Comparison of ENCODE assay signal across 8 cellular contexts in genomic region chr19:15280915-15281683, GRCh38. TPM values are rescaled to one million over a fixed set of nuclear protein-coding genes. Genes with fewer than 3 reads are reported as not detected.
DNase-seq lines count a peak whose midpoint lies in the region; TF ChIP-seq lines count a peak whose summit lies in the region.

No MANE protein-coding gene starts in this region.

- H3K4me1 ChIP-seq in muscle layer of duodenum (ENCODE audit: control insufficient read depth in 1 of 2, insufficient read depth in 2 of 2, low read length in 2 of 2) (peaks cover 43 to 83% of the 10 kb centered on the region in 2 donors), vagina (peaks cover 100% of the 10 kb centered on the region)
- H3K4me1 ChIP-seq in effector memory CD4-positive, alpha-beta T cell (ENCODE audit: control insufficient read depth, insufficient read depth, low read length, poor library complexity, severe bottlenecking): peaks cover 51% of the 10 kb centered on the region

- peak overlapping the region; percentile 79 for H3K27ac ChIP-seq in muscle layer of duodenum (ENCODE audit: low read length)
- H3K27ac ChIP-seq in vagina: peak overlapping the region; percentile 71
- no peak overlapping the region for H3K27ac ChIP-seq in effector memory CD4-positive, alpha-beta T cell (ENCODE audit: insufficient read depth, low read length, poor library complexity, severe bottlenecking)

- H3K9me3 ChIP-seq in muscle layer of duodenum (ENCODE audit: control insufficient read depth in 1 of 2, low read length in 2 of 2) (no peaks in the 10 kb centered on the region), vagina (no peaks in the 10 kb centered on the region)
- no peaks in the 10 kb centered on the region for H3K9me3 ChIP-seq in effector memory CD4-positive, alpha-beta T cell (ENCODE audit: control insufficient read depth, low read length)

- no peaks in the 10 kb centered on the region for H3K27me3 ChIP-seq in muscle layer of duodenum (ENCODE audit: low read depth, low read length)
- no peaks in the 10 kb centered on the region for H3K27me3 ChIP-seq in vagina
- H3K27me3 ChIP-seq in effector memory CD4-positive, alpha-beta T cell (replicated peaks; ENCODE audit: control insufficient read depth, insufficient read depth, low read length, poor library complexity, severe bottlenecking): no peaks in the 10 kb centered on the region

- DNase-seq in C1 segment of cervical spinal cord (lab: John Stamatoyannopoulos, UW): peak in 13 of 14 donors; percentile 15 to 87 (median 64)
- peak; percentile 71 for DNase-seq in KBM-7
- peak; percentile 69 for DNase-seq in SHP77 treated with DMSO at 0.1 percent for 48 hours (lab: John Stamatoyannopoulos, UW)
- DNase-seq in epithelial cell of proximal tubule (ENCODE audit: low read depth): peak; percentile 69
- no peak for DNase-seq in vagina (ENCODE audit: extremely low spot score in 2 of 2)
- no peak for DNase-seq in effector memory CD4-positive, alpha-beta T cell
- no peak for DNase-seq in SIG-M5 (lab: John Stamatoyannopoulos, UW)

- H3K36me3 ChIP-seq in muscle layer of duodenum (ENCODE audit: control insufficient read depth in 1 of 2, insufficient read depth in 2 of 2, low read length in 2 of 2) (no peaks in the 10 kb centered on the region), vagina (no peaks in the 10 kb centered on the region)
- no peaks in the 10 kb centered on the region for H3K36me3 ChIP-seq in effector memory CD4-positive, alpha-beta T cell (ENCODE audit: control insufficient read depth, insufficient read depth, low read length)

- in situ Hi-C loops in KBM-7 (cut with MboI; ENCODE audit: low pct_unique_long_range_greater_than_20kb, low sequenced_read_pairs): no loop called here

- peak; percentile 52 for TF ChIP-seq CTCF in epithelial cell of proximal tubule (conservative IDR thresholded peaks at IDR 0.05; ENCODE audit: low read depth, low read length)
- TF ChIP-seq CTCF in vagina (IDR thresholded peaks at IDR 0.05): no peak

- TF ChIP-seq POLR2A in vagina (IDR thresholded peaks at IDR 0.05): no peak

- intact Hi-C loops in vagina (cut with DNase I): no loop called here

- H3K4me3 ChIP-seq in epithelial cell of proximal tubule (ENCODE audit: low read depth, low read length): no peak overlapping the region
- peak overlapping the region in 1 of 2 donors; percentile 29 for H3K4me3 ChIP-seq in muscle layer of duodenum (ENCODE audit: low read depth in 1 of 2, low read length in 2 of 2)
- no peak overlapping the region for H3K4me3 ChIP-seq in vagina
- H3K4me3 ChIP-seq in effector memory CD4-positive, alpha-beta T cell (ENCODE audit: insufficient read depth, low read depth, low read length, poor library complexity, severe bottlenecking): no peak overlapping the region

RNA-seq across cellular contexts. Expression of gene EPHX3, which starts 48.9 kb away (rescaled TPM):
- total RNA-seq in epithelial cell of proximal tubule (0.81 and 2.1 TPM in 2 replicates), vagina (14.0 TPM)

RNA-seq across cellular contexts. Expression of gene BRD4, which starts 51.2 kb away (rescaled TPM):
- total RNA-seq in epithelial cell of proximal tubule (14.7 and 18.9 TPM in 2 replicates), vagina (53.0 TPM)

Comparison
In these comparisons a context has a peak if more than half of its experiments do, and no peak if none do; other contexts are left out.
1. DNase-seq: peak in C1 segment of cervical spinal cord (13 of 14), KBM-7 (single experiment), SHP77 treated with DMSO at 0.1 percent for 48 hours (single experiment) and epithelial cell of proximal tubule (single experiment); none in vagina (0 of 2), effector memory CD4-positive, alpha-beta T cell (0 of 3) and SIG-M5 (single experiment).